Comparison of ENCODE assay signal across 8 cellular contexts in genomic region chr7:39580150-39580874, GRCh38. TPM values are rescaled to one million over a fixed set of nuclear protein-coding genes. Genes with fewer than 3 reads are reported as not detected.
DNase-seq lines count a peak whose midpoint lies in the region; ATAC-seq, FAIRE-seq and TF ChIP-seq lines count a peak whose summit lies in the region.

No MANE protein-coding gene starts in this region.

- H3K4me2 ChIP-seq in GM23338 (no peak overlapping the region), fibroblast of lung (ENCODE audit: extremely low read depth, insufficient read depth, low read length) (no peak overlapping the region), neural cell (ENCODE audit: low read length) (no peak overlapping the region)

- no peaks in the 10 kb centered on the region for H4K20me1 ChIP-seq in GM23338 (replicated peaks; ENCODE audit: insufficient read depth)
- no peaks in the 10 kb centered on the region for H4K20me1 ChIP-seq in fibroblast of lung (ENCODE audit: control insufficient read depth, extremely low read depth, insufficient read depth, low read length)
- H4K20me1 ChIP-seq in neural cell (ENCODE audit: insufficient read depth), result no peaks in the 10 kb centered on the region

- no peak overlapping the region for H3K27ac ChIP-seq in GM23338 (ENCODE audit: low read depth)
- H3K27ac ChIP-seq in fibroblast of lung (ENCODE audit: insufficient read depth, low read length), result no peak overlapping the region
- no peak overlapping the region for H3K27ac ChIP-seq in neural cell (ENCODE audit: low read length)
- H3K27ac ChIP-seq in stomach, result no peak overlapping the region

- no peaks in the 10 kb centered on the region for H3K27me3 Mint-ChIP-seq in GM23338 (ENCODE audit: insufficient read depth, low read depth, poor library complexity)
- no peaks in the 10 kb centered on the region for H3K27me3 Mint-ChIP-seq in activated T-cell treated with anti-CD3 and anti-CD28 coated beads, Interleukin-2, amount 50 U/mL, for 4 hours (ENCODE audit: low read depth)

- intact Hi-C loops in stomach (cut with DNase I; ENCODE audit: low total_unique reads), result loop anchor here (5.0 kb wide), 1 partner anchor 167 kb away; no protein-coding TSS in a partner anchor

- peak; percentile 97 for ATAC-seq in GM23338
- peak; percentile 92 to 93 for ATAC-seq in activated T-cell treated with anti-CD3 and anti-CD28 coated beads, Interleukin-2, amount 50 U/mL, for 4 hours

- peaks cover 25% of the 10 kb centered on the region for H3K9me3 Mint-ChIP-seq in GM23338
- no peaks in the 10 kb centered on the region for H3K9me3 Mint-ChIP-seq in activated T-cell treated with anti-CD3 and anti-CD28 coated beads, Interleukin-2, amount 50 U/mL, for 4 hours

- H3K9ac ChIP-seq in fibroblast of lung (ENCODE audit: insufficient read depth, low read length), result no peak overlapping the region
- no peak overlapping the region for H3K9ac ChIP-seq in neural cell (ENCODE audit: low read length)

- no peaks in the 10 kb centered on the region for H3K27me3 ChIP-seq in GM23338 (ENCODE audit: insufficient read depth)
- no peaks in the 10 kb centered on the region for H3K27me3 ChIP-seq in fibroblast of lung (ENCODE audit: control insufficient read depth, insufficient read depth, low read length)
- H3K27me3 ChIP-seq in neural cell (ENCODE audit: insufficient read depth, low read depth, low read length), result no peaks in the 10 kb centered on the region
- no peaks in the 10 kb centered on the region for H3K27me3 ChIP-seq in stomach

- H3K9me2 ChIP-seq in GM23338 (ENCODE audit: insufficient read depth), result no peaks in the 10 kb centered on the region
- H3K9me2 ChIP-seq in neural cell (ENCODE audit: insufficient read depth, low read length), result no peaks in the 10 kb centered on the region

- peaks cover 7% of the 10 kb centered on the region; the same call in 1 of the 2 replicates for H3K36me3 ChIP-seq in GM23338 (ENCODE audit: insufficient read depth)
- no peaks in the 10 kb centered on the region for H3K36me3 ChIP-seq in fibroblast of lung (ENCODE audit: control insufficient read depth, insufficient read depth, low read length)
- H3K36me3 ChIP-seq in neural cell (ENCODE audit: insufficient read depth, low read length), result no peaks in the 10 kb centered on the region
- peaks cover 0 to 24% (median 14%) of the 10 kb centered on the region in 4 donors for H3K36me3 ChIP-seq in stomach

- peak; percentile 93 for TF ChIP-seq RAD21 in neural cell (conservative IDR thresholded peaks at IDR 0.05)

- H3F3A ChIP-seq in GM23338 (replicated peaks; ENCODE audit: low read depth) (no peaks in the 10 kb centered on the region), neural cell (ENCODE audit: insufficient read depth, low read length, poor library complexity, severe bottlenecking) (no peaks in the 10 kb centered on the region)

- no peak overlapping the region for H2AFZ ChIP-seq in GM23338
- no peak overlapping the region for H2AFZ ChIP-seq in fibroblast of lung (ENCODE audit: low read length)
- H2AFZ ChIP-seq in neural cell (ENCODE audit: low read depth, low read length), result no peak overlapping the region

- no peak overlapping the region for H3K4me3 ChIP-seq in GM23338
- H3K4me3 ChIP-seq in fibroblast of lung (replicated peaks in 1 of 4; ENCODE audit: control extremely low read depth in 1 of 4, insufficient read depth in 1 of 4, low read depth in 3 of 4, low read length in 4 of 4), result no peak overlapping the region
- H3K4me3 ChIP-seq in neural cell (ENCODE audit: low read length), result no peak overlapping the region
- no peak overlapping the region for H3K4me3 ChIP-seq in stomach

- TF ChIP-seq EP300 in neural cell (conservative IDR thresholded peaks at IDR 0.05; ENCODE audit: poor library complexity, severe bottlenecking) (no peak), stomach (IDR thresholded peaks at IDR 0.05) (no peak)

- TF ChIP-seq CTCF in GM23338 (conservative IDR thresholded peaks at IDR 0.05; ENCODE audit: low read depth in 2 of 2) (peak; percentile 92 to 99), LNCAP (IDR thresholded peaks at IDR 0.05) (peak; percentile 80), fibroblast of lung (conservative IDR thresholded peaks at IDR 0.05 in 1 of 2, IDR thresholded peaks at IDR 0.05 in 1 of 2; ENCODE audit: low read depth in 1 of 2, low read length in 2 of 2) (peak; percentile 81 to 82), neural cell (IDR thresholded peaks at IDR 0.05; ENCODE audit: poor library complexity, severe bottlenecking) (peak; percentile 94), stomach (IDR thresholded peaks at IDR 0.05) (peak in 5 of 7 experiments; percentile 60 to 90 (median 86))

- peaks cover 30% of the 10 kb centered on the region for H3K36me3 Mint-ChIP-seq in GM23338 (ENCODE audit: low read depth)
- H3K36me3 Mint-ChIP-seq in activated T-cell treated with anti-CD3 and anti-CD28 coated beads, Interleukin-2, amount 50 U/mL, for 4 hours (ENCODE audit: insufficient read depth), result peaks cover 3% of the 10 kb centered on the region

- H3K4me1 ChIP-seq in GM23338 (ENCODE audit: insufficient read depth) (peaks cover 7% of the 10 kb centered on the region; the same call in 1 of the 2 replicates), fibroblast of lung (ENCODE audit: control insufficient read depth, extremely low read depth, insufficient read depth, low read length) (no peaks in the 10 kb centered on the region), stomach (no peaks in the 10 kb centered on the region)

- no peaks in the 10 kb centered on the region for H3K9me3 ChIP-seq in fibroblast of lung (ENCODE audit: control insufficient read depth, insufficient read depth, low read depth, low read length)
- no peaks in the 10 kb centered on the region for H3K9me3 ChIP-seq in neural cell (ENCODE audit: low read length)
- H3K9me3 ChIP-seq in stomach, result no peaks in the 10 kb centered on the region

- H3K4me3 Mint-ChIP-seq in GM23338, result no peak overlapping the region
- H3K4me3 Mint-ChIP-seq in activated T-cell treated with anti-CD3 and anti-CD28 coated beads, Interleukin-2, amount 50 U/mL, for 4 hours, result no peak overlapping the region

- no peaks in the 10 kb centered on the region for H3K79me2 ChIP-seq in GM23338 (replicated peaks; ENCODE audit: insufficient read depth)
- no peaks in the 10 kb centered on the region for H3K79me2 ChIP-seq in fibroblast of lung (ENCODE audit: control insufficient read depth, insufficient read depth, low read length)
- no peaks in the 10 kb centered on the region for H3K79me2 ChIP-seq in neural cell (replicated peaks; ENCODE audit: insufficient read depth, low read length)

- peaks cover 23% of the 10 kb centered on the region for H3K4me1 Mint-ChIP-seq in GM23338
- peaks cover 6% of the 10 kb centered on the region for H3K4me1 Mint-ChIP-seq in activated T-cell treated with anti-CD3 and anti-CD28 coated beads, Interleukin-2, amount 50 U/mL, for 4 hours (ENCODE audit: low read depth)

- TF ChIP-seq POLR2A in stomach (IDR thresholded peaks at IDR 0.05), result no peak

- peak; percentile 88 for DNase-seq in EL
- peak; percentile 96 for DNase-seq in GM23338 (ENCODE audit: low spot score)
- DNase-seq in RCC 7860 (ENCODE audit: low spot score), result peak; percentile 87
- peak; percentile 75 for DNase-seq in activated T-cell treated with anti-CD3 and anti-CD28 coated beads, Interleukin-2, amount 50 U/mL, for 4 hours
- DNase-seq in fibroblast of lung (ENCODE audit: low read depth in 2 of 2), result peak; percentile 90 to 97
- DNase-seq in stomach, result peak; percentile 83

- H3K27ac Mint-ChIP-seq in GM23338, result no peak overlapping the region

- WGBS in stomach, 5 donors, result 17 to 20% (median 19%) methylated on average over 8 of the region's 8 CpGs

- peak; percentile 87 for FAIRE-seq in RCC 7860 (lab: Jason Lieb, UNC)

TF ChIP-seq in GM23338, 12 proteins besides CTCF, POLR2A, EP300 and RAD21 (continues in another document):
- TF ChIP-seq POLR2AphosphoS5 (IDR thresholded peaks at IDR 0.05; ENCODE audit: low read depth), result no peak

TF ChIP-seq in neural cell, 6 proteins besides CTCF, POLR2A, EP300 and RAD21:
- TF ChIP-seq EZH2 (IDR thresholded peaks at IDR 0.05; ENCODE audit: borderline replicate concordance, insufficient read depth, low read length, poor library complexity, severe bottlenecking), result no peak
- peak; percentile 92 for TF ChIP-seq SMC3 (conservative IDR thresholded peaks at IDR 0.05; ENCODE audit: poor library complexity)
- TF ChIP-seq MXI1 (conservative IDR thresholded peaks at IDR 0.05; ENCODE audit: poor library complexity, severe bottlenecking), result peak; percentile 88

RNA-seq across cellular contexts. Expression of gene YAE1, which starts 14.1 kb away (rescaled TPM):
- total RNA-seq in GM23338 (2014; rRNA removed; shearing (Covaris generic)), result 26.5 and 30.5 TPM in 2 replicates
- polyA plus RNA-seq in GM23338 (2016; fragmentation: Nextera tagmentation; extraction: Ambion mirVana) (88.7 and 107 TPM in 2 replicates), fibroblast of lung (39.3 and 44.5 TPM in 2 replicates), neural cell (80.5 and 85.2 TPM in 2 replicates), stomach (10 to 100 TPM; 26.5 to 38.6 (median 29.4) TPM)
- total RNA-seq in activated T-cell treated with anti-CD3 and anti-CD28 coated beads, Interleukin-2, amount 50 U/mL, for 4 hours, result 10 to 100 TPM in 1 of 3 donors, 1 to 10 TPM in 2; 9.2 to 11.3 (median 9.3) TPM
- total RNA-seq in fibroblast of lung (36.3 and 42.4 TPM in 2 replicates), stomach (10 to 100 TPM in 2 of 5 donors, 1 to 10 TPM in 3; 1.2 to 33.0 (median 9.6) TPM)
- 28.1 and 31.8 TPM in 2 replicates for polyA plus RNA-seq in fibroblast of lung (2012)
- polyA minus RNA-seq in fibroblast of lung (ENCODE audit: low replicate concordance) (0.86 and 7.3 TPM in 2 replicates), neural cell (86.4 and 94.3 TPM in 2 replicates)

RNA-seq across cellular contexts. Expression of gene RALA, which starts 43.1 kb away (rescaled TPM):
- 43.5 and 51.9 TPM in 2 replicates for total RNA-seq in GM23338 (2014; rRNA removed; shearing (Covaris generic))
- 220 and 231 TPM in 2 replicates for polyA plus RNA-seq in GM23338 (2016; fragmentation: Nextera tagmentation; extraction: Ambion mirVana)
- total RNA-seq in activated T-cell treated with anti-CD3 and anti-CD28 coated beads, Interleukin-2, amount 50 U/mL, for 4 hours, result 10 to 100 TPM; 28.5 to 31.3 (median 30.1) TPM
- total RNA-seq in fibroblast of lung, result 43.9 and 50.9 TPM in 2 replicates
- 46.1 and 53.2 TPM in 2 replicates for polyA plus RNA-seq in fibroblast of lung
- 50.2 and 63.4 TPM in 2 replicates for polyA plus RNA-seq in fibroblast of lung (2012)
- 9.6 and 11.4 TPM in 2 replicates for polyA minus RNA-seq in fibroblast of lung (ENCODE audit: low replicate concordance)
- polyA plus RNA-seq in neural cell, result 31.4 and 36.2 TPM in 2 replicates
- polyA minus RNA-seq in neural cell, result 34.6 and 42.0 TPM in 2 replicates
- 10 to 100 TPM; 10.6 to 40.3 (median 33.8) TPM for total RNA-seq in stomach
- polyA plus RNA-seq in stomach, result 10 to 100 TPM; 26.6 to 57.0 (median 29.4) TPM
